ENCODE assay signal across 8 cellular contexts in the genomic region with DNA sequence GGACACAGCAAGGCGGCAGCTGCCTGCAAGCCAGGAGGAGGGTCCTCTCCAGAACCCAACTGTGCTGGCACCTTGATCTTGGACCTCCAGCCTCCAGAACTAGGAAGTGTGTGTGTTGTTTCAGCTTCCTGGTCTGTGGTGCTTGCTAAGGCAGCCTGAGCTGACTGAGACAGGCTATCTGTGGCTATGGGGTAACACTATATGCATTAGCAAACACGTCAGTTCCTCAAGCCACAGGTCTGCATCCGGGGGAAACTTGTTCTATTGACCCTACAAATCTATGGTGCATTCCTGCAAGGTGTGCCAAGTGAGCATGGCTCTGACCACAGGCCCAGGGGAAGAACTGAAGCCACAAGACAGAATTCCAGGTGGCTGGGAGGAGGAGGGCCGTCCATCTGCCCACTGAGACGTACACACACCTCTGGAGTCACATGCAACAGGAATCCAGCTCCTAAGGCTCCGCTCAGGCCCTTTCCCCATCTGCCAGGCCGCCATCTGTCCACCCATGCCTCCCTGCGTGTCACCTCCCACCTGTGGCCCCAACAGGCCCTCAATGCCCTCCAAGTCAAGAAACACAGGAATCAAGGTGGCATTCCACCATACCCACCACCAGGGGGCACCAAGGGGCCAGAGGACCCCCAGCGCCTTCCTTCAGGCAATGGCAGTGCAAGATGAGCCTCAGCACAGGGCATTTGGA.
DNase-seq lines count a peak whose midpoint lies in the region; ATAC-seq and TF ChIP-seq lines count a peak whose summit lies in the region.

No MANE protein-coding gene starts in this region.

- CTCF ChIA-PET in GM10248 (lab: Yijun Ruan, JAX) = interaction anchor here (0.7 to 4.2 kb wide), 9 partner anchors 8 to 180 kb away, joined by 3 to 18 read pairs (median 5); a partner anchor contains a TSS

- peak overlapping the region; percentile 84 for H3K27ac Mint-ChIP-seq in glutamatergic neuron (ENCODE audit: unreplicated experiment)

- H3K27me3 ChIP-seq in rectal smooth muscle tissue (ENCODE audit: control insufficient read depth, insufficient read depth, low read length) = no peaks in the 10 kb centered on the region

- H3K9ac ChIP-seq in rectal smooth muscle tissue (ENCODE audit: low read length) = no peak overlapping the region

- H3K36me3 ChIP-seq in rectal smooth muscle tissue (ENCODE audit: control insufficient read depth, insufficient read depth, low read length) = no peaks in the 10 kb centered on the region

- H3K9me3 Mint-ChIP-seq in glutamatergic neuron (ENCODE audit: unreplicated experiment) = peaks cover 18% of the 10 kb centered on the region

- H3K4me3 Mint-ChIP-seq in glutamatergic neuron (ENCODE audit: unreplicated experiment) = peak overlapping the region; percentile 45

- no peaks in the 10 kb centered on the region for H3K36me3 Mint-ChIP-seq in glutamatergic neuron (ENCODE audit: unreplicated experiment)

- peak; percentile 86 for TF ChIP-seq CTCF in GM10248 (IDR thresholded peaks at IDR 0.05; ENCODE audit: control extremely low read depth, extremely low read depth, low read depth, missing control alignments)
- TF ChIP-seq CTCF in glutamatergic neuron (IDR thresholded peaks at IDR 0.05; ENCODE audit: partially characterized antibody, unreplicated experiment) = peak; percentile 96

- no peak for ATAC-seq in GM18873 (IDR thresholded peaks at IDR 0.05; ENCODE audit: low FRiP score, unreplicated experiment)
- no peak for ATAC-seq in GM21737 (IDR thresholded peaks at IDR 0.05; ENCODE audit: unreplicated experiment)

- peaks cover 43% of the 10 kb centered on the region for H3K4me1 ChIP-seq in rectal smooth muscle tissue (ENCODE audit: control insufficient read depth, insufficient read depth, low read length)

- DNase-seq in GM10248 (ENCODE audit: extremely low spot score) (peak; percentile 83), HuH-7 (ENCODE audit: low spot score) (peak; percentile 71), SHP77 (lab: John Stamatoyannopoulos, UW) (peak; percentile 65 to 71), glutamatergic neuron (peak; percentile 87)
- peak; percentile 6 to 24 (median 20) for DNase-seq in activated naive CD4-positive, alpha-beta T cell (lab: John Stamatoyannopoulos, UW)

- H3K27ac ChIP-seq in rectal smooth muscle tissue (ENCODE audit: low read depth, low read length) = peak overlapping the region; percentile 7

- H3K27me3 Mint-ChIP-seq in glutamatergic neuron (ENCODE audit: unreplicated experiment) = peaks cover 10% of the 10 kb centered on the region

- peaks cover 68% of the 10 kb centered on the region for H3K4me1 Mint-ChIP-seq in glutamatergic neuron (ENCODE audit: low read depth, unreplicated experiment)

- POLR2A ChIA-PET in GM10248 (lab: Yijun Ruan, JAX) = no interaction called here

- no peak overlapping the region for H3K4me3 ChIP-seq in rectal smooth muscle tissue (ENCODE audit: low read length)

Comparison
In these comparisons a context has a peak if more than half of its experiments do, and no peak if none do; other contexts are left out.
1. DNase-seq: peak in every context shown above with its lines; median percentile 87 in glutamatergic neuron; 83 in GM10248; 71 in HuH-7; 68 in SHP77; 20 in activated naive CD4-positive, alpha-beta T cell.